8 cellular contexts compared by ENCODE assay signal in the genomic region with DNA sequence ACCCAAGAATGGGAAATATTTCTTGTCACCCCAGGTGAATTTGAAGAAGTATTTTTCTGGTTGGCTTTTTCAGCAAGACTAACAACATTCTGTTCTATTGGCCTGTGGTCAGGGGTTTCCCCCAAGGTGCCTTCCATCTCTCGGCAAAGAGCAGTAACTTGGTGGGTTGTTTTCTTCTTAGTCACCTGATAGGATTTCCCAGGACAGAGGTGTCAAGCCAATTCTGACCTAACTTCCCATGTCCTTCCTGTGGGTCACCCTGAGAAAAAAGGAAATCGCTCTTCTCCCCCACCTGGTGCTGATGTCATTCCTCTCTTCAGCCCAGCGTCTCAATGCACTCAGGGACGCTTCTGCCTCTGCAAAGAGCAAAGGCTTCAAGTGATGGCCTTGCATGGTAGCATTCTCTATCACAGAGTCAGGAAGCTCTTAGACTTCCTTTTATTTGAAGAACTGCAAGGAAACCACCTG. TPM values are rescaled to one million over a fixed set of nuclear protein-coding genes. Genes with fewer than 3 reads are reported as not detected.
DNase-seq lines count a peak whose midpoint lies in the region; ATAC-seq lines count a peak whose summit lies in the region.

No MANE protein-coding gene starts in this region.

- peak; percentile 96 for ATAC-seq in GM21447 (IDR thresholded peaks at IDR 0.05; ENCODE audit: unreplicated experiment)

- peak; percentile 90 for DNase-seq in DMS53 (lab: John Stamatoyannopoulos, UW)
- DNase-seq in M059J (ENCODE audit: low read depth), result peak; percentile 52
- peak; percentile 50 for DNase-seq in activated naive CD4-positive, alpha-beta T cell treated with anti-CD3 and anti-CD28 coated beads, Interleukin-2, amount 50 U/mL, for 16 hours
- peak; percentile 12 to 22 for DNase-seq in stimulated activated CD8-positive, alpha-beta memory T cell treated with anti-CD3 and anti-CD28 coated beads, Interleukin-7, amount 100 ng/mL, for 1 hour (ENCODE audit: low read depth in 2 of 2)
- no peak for DNase-seq in NCI-H128 (lab: John Stamatoyannopoulos, UW; ENCODE audit: unreplicated experiment)
- no peak for DNase-seq in SW 1271 (lab: John Stamatoyannopoulos, UW)
- DNase-seq in KG1 (lab: John Stamatoyannopoulos, UW), result no peak

RNA-seq across cellular contexts. Expression of gene IFNG, which starts 16.1 kb away (rescaled TPM):
- total RNA-seq in M059J (2014; rRNA removed; shearing (Covaris generic)), result not detected in 2 replicates

RNA-seq across cellular contexts. Expression of gene IL26, which starts 50.0 kb away (rescaled TPM):
- total RNA-seq in M059J (2014; rRNA removed; shearing (Covaris generic)), result not detected in 2 replicates

Comparison
In these comparisons a context has a peak if more than half of its experiments do, and no peak if none do; other contexts are left out.
1. DNase-seq: peak in DMS53 (single experiment), M059J (single experiment), activated naive CD4-positive, alpha-beta T cell treated with anti-CD3 and anti-CD28 coated beads, Interleukin-2, amount 50 U/mL, for 16 hours (single experiment) and stimulated activated CD8-positive, alpha-beta memory T cell treated with anti-CD3 and anti-CD28 coated beads, Interleukin-7, amount 100 ng/mL, for 1 hour (2 of 2); none in NCI-H128 (single experiment), SW 1271 (0 of 2) and KG1 (single experiment).